In the genomic region with DNA sequence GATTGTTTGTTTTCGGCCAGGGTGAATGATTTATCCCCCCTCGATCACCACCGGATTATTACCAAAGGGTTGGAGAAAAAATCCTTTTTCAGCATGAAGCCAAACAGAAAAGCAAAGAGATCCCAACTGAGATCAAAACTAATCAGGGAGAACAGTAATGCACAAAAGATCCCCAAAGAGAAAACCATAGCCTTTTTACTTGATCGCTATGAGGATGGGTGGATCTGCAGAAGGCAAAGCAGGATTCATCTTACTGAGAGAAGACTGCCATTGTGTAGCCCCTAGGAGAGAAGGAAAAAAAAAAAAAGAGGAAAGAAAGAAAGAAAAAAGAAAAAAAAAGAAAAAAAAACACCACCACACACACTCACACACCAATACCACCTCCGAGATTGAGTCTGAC, we compare ENCODE assay signal across 9 cellular contexts. TPM values are rescaled to one million over a fixed set of nuclear protein-coding genes. Genes with fewer than 3 reads are reported as not detected.
DNase-seq lines count a peak whose midpoint lies in the region; ATAC-seq and TF ChIP-seq lines count a peak whose summit lies in the region.
"Had no signal": no experiment of that assay in that cellular context is flagged by ENCODE, and none has a peak within 500 bp of the region (broad histone marks: within the 10 kb centered on the region; RNA-seq: fewer than 3 reads in every experiment).

A gene (minus strand): TSS at position 294 of the 400 bp plus-strand sequence.

- peaks cover 19% of the 10 kb centered on the region for H3K4me1 Mint-ChIP-seq in activated T-helper 17 cell treated with anti-CD3 and anti-CD28 coated beads, Interleukin-2, amount 50 U/mL, for 72 hours

- intact Hi-C loops in right cardiac atrium (cut with DNase I) = no loop called here
- intact Hi-C loops in sigmoid colon (cut with DNase I) = loop anchor here (10.0 kb wide), 1 partner anchor 153 kb away; no protein-coding TSS in a partner anchor

- DNase-seq in H7 (peak; percentile 23), right cardiac atrium (no peak), sigmoid colon (no peak), T1000 (lab: John Stamatoyannopoulos, UW) (no peak), foreskin keratinocyte (no peak), NCI-H1930 (lab: John Stamatoyannopoulos, UW) (no peak), GOT3 (lab: John Stamatoyannopoulos, UW) (no peak)

- H3K27me3 ChIP-seq in H7 (ENCODE audit: control insufficient read depth, insufficient read depth, low read length) (peaks cover 34% of the 10 kb centered on the region), right cardiac atrium (ENCODE audit: control insufficient read depth, insufficient read depth) (no peaks in the 10 kb centered on the region), sigmoid colon (peaks cover 0 to 39% (median 20%) of the 10 kb centered on the region in 3 donors), foreskin keratinocyte (peaks cover 59% of the 10 kb centered on the region)

- H3K4me3 Mint-ChIP-seq in activated T-helper 17 cell treated with anti-CD3 and anti-CD28 coated beads, Interleukin-2, amount 50 U/mL, for 72 hours = peak within 1 kb of the TSS; percentile 71

- TF ChIP-seq EP300 in sigmoid colon (IDR thresholded peaks at IDR 0.05) = no peak

- H3K27ac ChIP-seq in right cardiac atrium (ENCODE audit: low read length) = no peak within 1 kb of the TSS
- H3K27ac ChIP-seq in sigmoid colon = peak within 1 kb of the TSS in 1 of 4 donors; percentile 73
- no peak within 1 kb of the TSS for H3K27ac ChIP-seq in foreskin keratinocyte

- no peak for TF ChIP-seq CTCF in sigmoid colon (IDR thresholded peaks at IDR 0.05)
- TF ChIP-seq CTCF in foreskin keratinocyte (conservative IDR thresholded peaks at IDR 0.05) = no peak

- peaks cover 49% of the 10 kb centered on the region for H3K27me3 Mint-ChIP-seq in activated T-helper 17 cell treated with anti-CD3 and anti-CD28 coated beads, Interleukin-2, amount 50 U/mL, for 72 hours

- no peak for ATAC-seq in activated T-helper 17 cell treated with anti-CD3 and anti-CD28 coated beads, Interleukin-2, amount 50 U/mL, for 72 hours (replicated peaks)
- ATAC-seq in right cardiac atrium (peak in 1 of 2 donors; percentile 17), foreskin keratinocyte (no peak)

- H3K36me3 ChIP-seq in H7 (replicated peaks; ENCODE audit: control insufficient read depth, insufficient read depth, low read length) (no peaks in the 10 kb centered on the region), sigmoid colon (no peaks in the 10 kb centered on the region)

- TF ChIP-seq POLR2A in sigmoid colon (IDR thresholded peaks at IDR 0.05) = no peak

- peak within 1 kb of the TSS; percentile 66 for H3K27ac Mint-ChIP-seq in activated T-helper 17 cell treated with anti-CD3 and anti-CD28 coated beads, Interleukin-2, amount 50 U/mL, for 72 hours
- H3K27ac Mint-ChIP-seq: dendritic cell treated with granulocyte-macrophage colony-stimulating factor and Interleukin-4, amounts not matched to agents 40 ng/mL and 50 ng/mL, for 4 days had no signal

- H3K9me3 Mint-ChIP-seq in activated T-helper 17 cell treated with anti-CD3 and anti-CD28 coated beads, Interleukin-2, amount 50 U/mL, for 72 hours = no peaks in the 10 kb centered on the region
- H3K9me3 Mint-ChIP-seq: dendritic cell treated with granulocyte-macrophage colony-stimulating factor and Interleukin-4, amounts not matched to agents 40 ng/mL and 50 ng/mL, for 4 days had no signal

- 12% methylated on average over 5 of the region's 5 CpGs for WGBS in right cardiac atrium
- 15 to 16% methylated on average over 5 of the region's 5 CpGs for WGBS in sigmoid colon, 2 donors

- H3K4me1 ChIP-seq in right cardiac atrium (ENCODE audit: control insufficient read depth, insufficient read depth, low read length) (no peaks in the 10 kb centered on the region), sigmoid colon (peaks cover 0 to 28% (median 19%) of the 10 kb centered on the region in 4 donors), foreskin keratinocyte (no peaks in the 10 kb centered on the region)

- H3K36me3 Mint-ChIP-seq in activated T-helper 17 cell treated with anti-CD3 and anti-CD28 coated beads, Interleukin-2, amount 50 U/mL, for 72 hours (ENCODE audit: low read depth) = peaks cover 5% of the 10 kb centered on the region

- peak within 1 kb of the TSS; percentile 62 for H3K4me3 ChIP-seq in H7 (ENCODE audit: insufficient read depth, low read depth, low read length)
- peak within 1 kb of the TSS; percentile 68 for H3K4me3 ChIP-seq in right cardiac atrium (ENCODE audit: low read length)
- H3K4me3 ChIP-seq in sigmoid colon = peak within 1 kb of the TSS; percentile 45 to 56 (median 54)

- H3K9me3 ChIP-seq in right cardiac atrium (ENCODE audit: control insufficient read depth, low read length) (no peaks in the 10 kb centered on the region), sigmoid colon (no peaks in the 10 kb centered on the region)

RNA-seq across cellular contexts. Expression of the gene that starts here (rescaled TPM):
- 0.11 and 0.73 TPM in 2 replicates for total RNA-seq in H7 (2014; rRNA removed; shearing (Covaris generic))
- total RNA-seq in activated T-helper 17 cell treated with anti-CD3 and anti-CD28 coated beads, Interleukin-2, amount 50 U/mL, for 72 hours = not detected
- 1 to 10 TPM; 1.9 to 4.9 (median 3.7) TPM for total RNA-seq in right cardiac atrium
- 0.54 TPM for polyA plus RNA-seq in right cardiac atrium
- total RNA-seq in sigmoid colon = 1 to 10 TPM; 1.1 to 1.6 (median 1.3) TPM
- under 1 TPM; under 0.01 to 0.26 (median under 0.01) TPM for polyA plus RNA-seq in sigmoid colon
- not detected in 2 replicates for total RNA-seq in foreskin keratinocyte
- polyA plus RNA-seq in foreskin keratinocyte = not detected in 2 replicates

Comparison
In these comparisons a context has a peak if more than half of its experiments do, and no peak if none do; other contexts are left out.
1. Peak in DNase-seq and H3K4me3 ChIP-seq in H7; RNA of the gene not detected or under 1 TPM.